In the genomic region with DNA sequence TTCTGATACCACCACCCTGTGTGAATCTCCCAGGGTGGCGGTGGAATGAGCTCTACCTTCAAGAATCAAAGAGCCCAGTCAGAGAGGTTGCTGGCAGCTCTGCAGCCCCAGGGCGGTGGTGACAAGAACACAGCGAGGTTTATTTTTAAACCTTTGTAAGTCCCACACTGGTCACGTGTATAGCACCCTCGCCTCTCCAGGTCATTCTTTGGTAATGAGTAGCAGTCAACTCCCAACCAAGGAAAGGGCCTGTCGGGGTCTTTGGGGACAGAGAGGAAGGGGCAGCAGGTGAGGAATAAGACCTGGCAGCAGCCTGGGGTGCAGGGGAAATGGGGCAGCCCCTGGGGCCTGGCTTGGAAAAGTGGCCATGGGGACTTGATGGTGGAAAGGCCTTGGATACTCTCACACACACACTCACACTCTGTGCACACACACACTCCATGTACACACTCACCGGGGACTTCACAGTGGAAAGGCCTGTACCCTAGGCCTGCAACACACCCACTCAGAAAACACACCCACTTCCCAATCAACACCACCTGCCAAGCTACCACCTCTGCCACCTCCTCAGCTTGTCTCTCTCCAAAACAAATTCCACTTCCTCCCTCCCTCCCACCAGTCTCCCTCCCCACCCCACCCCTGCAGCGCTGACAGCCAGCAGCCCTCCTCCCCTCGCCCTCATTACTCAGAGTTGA, we compare ENCODE assay signal across 16 cellular contexts.
DNase-seq lines count a peak whose midpoint lies in the region; ATAC-seq, FAIRE-seq and TF ChIP-seq lines count a peak whose summit lies in the region.
"Had no signal": no experiment of that assay in that cellular context is flagged by ENCODE, and none has a peak within 500 bp of the region (broad histone marks: within the 10 kb centered on the region; RNA-seq: fewer than 3 reads in every experiment).

No MANE protein-coding gene starts in this region.

- CTCF ChIA-PET in GM10248 (lab: Yijun Ruan, JAX), result interaction anchor here (0.5 to 1.7 kb wide), 4 partner anchors 12 to 258 kb away, joined by 3 to 4 read pairs (median 3); no protein-coding TSS in a partner anchor

- ATAC-seq in GM18498 (IDR thresholded peaks at IDR 0.05; ENCODE audit: unreplicated experiment), result peak; percentile 66
- ATAC-seq in left cardiac atrium, result peak; percentile 84
- no peak for ATAC-seq in GM21390 (IDR thresholded peaks at IDR 0.05; ENCODE audit: unreplicated experiment)
- ATAC-seq: activated CD4-positive, CD25-positive, alpha-beta regulatory T cell treated with anti-CD3 and anti-CD28 coated beads, Interleukin-2, amount 50 U/mL, for 24 hours had no signal

- peak overlapping the region in 1 of 4 donors; percentile 54 for H3K27ac ChIP-seq in sigmoid colon
- H3K27ac ChIP-seq: HL-60 had no signal

- TF ChIP-seq CTCF in sigmoid colon (IDR thresholded peaks at IDR 0.05) (no peak), GM10248 (IDR thresholded peaks at IDR 0.05; ENCODE audit: control extremely low read depth, extremely low read depth, low read depth, missing control alignments) (no peak)

- no peak overlapping the region for H3K4me3 ChIP-seq in sigmoid colon

- H3K9me3 ChIP-seq in sigmoid colon, result no peaks in the 10 kb centered on the region

- no peaks in the 10 kb centered on the region for H3K27me3 ChIP-seq in sigmoid colon

- TF ChIP-seq POLR2A in sigmoid colon (IDR thresholded peaks at IDR 0.05), result no peak

- DNase-seq in RPMI7951 (ENCODE audit: low read depth), result peak; percentile 57
- peak; percentile 58 for DNase-seq in left cardiac atrium
- DNase-seq in sigmoid colon, result peak; percentile 26
- DNase-seq in RCC 7860 (ENCODE audit: low spot score), result no peak
- no peak for DNase-seq in GM10248 (ENCODE audit: extremely low spot score)
- DNase-seq in DMS153 (lab: John Stamatoyannopoulos, UW), result no peak
- DNase-seq: activated naive CD4-positive, alpha-beta T cell treated with Interleukin-2 at 50 U/mL for 16 hours; DMS53; effector memory CD4-positive, alpha-beta T cell; H7; occipital lobe; RPMI8226 had no signal

- WGBS in sigmoid colon, 2 donors, result 69 to 86% methylated on average over 9 of the region's 9 CpGs

- H3K36me3 ChIP-seq in sigmoid colon, result no peaks in the 10 kb centered on the region

- POLR2A ChIA-PET in GM10248 (lab: Yijun Ruan, JAX), result interaction anchor here (0.6 kb wide), 1 partner anchor 66 kb away, joined by 3 read pairs; no protein-coding TSS in a partner anchor

- H3K4me1 ChIP-seq in sigmoid colon, result peaks cover 0 to 11% (median 0%) of the 10 kb centered on the region in 4 donors

- intact Hi-C loops in left cardiac atrium (cut with DNase I) (loop anchor here in 1 of 2 donors (10.0 kb wide), 1 partner anchor 179 kb away; a partner anchor contains a TSS), sigmoid colon (cut with DNase I) (no loop called here)

- TF ChIP-seq EP300 in sigmoid colon (IDR thresholded peaks at IDR 0.05), result no peak

- FAIRE-seq in RCC 7860 (lab: Jason Lieb, UNC), result no peak

Comparison
In these comparisons a context has a peak if more than half of its experiments do, and no peak if none do; other contexts are left out.
1. DNase-seq: peak in RPMI7951 (single experiment), left cardiac atrium (single experiment) and sigmoid colon (single experiment); none in RCC 7860 (single experiment), GM10248 (single experiment) and DMS153 (single experiment).